ENCODE assay signal across 11 cellular contexts in the genomic region with DNA sequence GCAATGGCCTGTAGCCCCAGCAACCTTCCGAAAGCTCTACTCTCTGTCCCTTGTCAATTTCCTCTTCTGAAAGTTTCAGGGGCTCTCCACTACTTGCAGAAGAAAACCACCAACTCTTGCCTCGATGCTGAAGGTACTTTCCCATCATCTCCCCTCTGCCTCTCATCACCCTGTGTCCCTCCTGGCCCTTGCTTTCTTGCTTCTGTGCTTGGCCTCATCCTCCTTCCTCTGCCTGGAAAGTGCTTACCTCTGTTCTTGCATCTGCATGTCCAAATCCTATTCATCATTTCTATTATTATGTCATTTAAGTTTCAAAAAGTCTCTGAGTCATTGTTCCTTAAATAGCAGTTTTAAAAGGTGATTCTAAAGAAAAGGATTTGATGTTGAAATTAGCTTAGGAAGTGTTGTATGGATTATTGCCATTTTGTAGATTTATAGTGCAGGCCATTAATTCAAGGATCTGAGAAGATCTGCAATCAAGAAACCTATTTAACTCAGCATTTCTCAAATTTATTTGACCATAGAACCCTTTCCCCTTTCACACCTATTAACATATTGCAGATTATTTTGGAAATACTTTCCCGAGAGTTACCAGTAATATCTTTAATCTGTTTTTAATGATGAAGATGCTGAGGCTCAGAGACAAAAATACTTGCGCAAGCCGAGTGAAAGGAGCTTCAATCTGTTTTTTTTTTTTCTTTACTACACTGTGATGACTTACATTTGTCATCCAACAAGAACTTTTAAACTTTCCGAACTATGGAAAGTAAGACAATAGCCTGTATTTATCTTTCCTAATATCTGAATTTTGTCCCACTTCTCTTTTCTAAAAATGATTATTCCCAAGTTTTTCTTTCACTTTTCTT. TPM values are rescaled to one million over a fixed set of nuclear protein-coding genes. Genes with fewer than 3 reads are reported as not detected.
A peak's percentile ranks its signal among the peaks of the same experiment; 100 is the strongest.
DNase-seq lines count a peak whose midpoint lies in the region; ATAC-seq, FAIRE-seq and TF ChIP-seq lines count a peak whose summit lies in the region.
"Had no signal": no experiment of that assay in that cellular context is flagged by ENCODE, and none has a peak within 500 bp of the region (broad histone marks: within the 10 kb centered on the region; RNA-seq: fewer than 3 reads in every experiment).

No MANE protein-coding gene starts in this region.

- peaks cover 0 to 25% of the 10 kb centered on the region in 2 donors for H3K4me1 ChIP-seq in left lung

- H3K9me3 Mint-ChIP-seq in dendritic cell treated with granulocyte-macrophage colony-stimulating factor and Interleukin-4, amounts not matched to agents 40 ng/mL and 50 ng/mL, for 4 days = no peaks in the 10 kb centered on the region
- H3K9me3 Mint-ChIP-seq in HFFc6 = no peaks in the 10 kb centered on the region
- H3K9me3 Mint-ChIP-seq: activated T-cell treated with anti-CD3 and anti-CD28 coated beads, Interleukin-2, amount 50 U/mL, for 4 hours had no signal

- H3K27ac Mint-ChIP-seq in dendritic cell treated with granulocyte-macrophage colony-stimulating factor and Interleukin-4, amounts not matched to agents 40 ng/mL and 50 ng/mL, for 4 days = peak overlapping the region; percentile 3
- H3K27ac Mint-ChIP-seq in HFFc6 = no peak overlapping the region

- no peak overlapping the region for H3K27ac ChIP-seq in left lung

- no peaks in the 10 kb centered on the region for H3K36me3 Mint-ChIP-seq in dendritic cell treated with granulocyte-macrophage colony-stimulating factor and Interleukin-4, amounts not matched to agents 40 ng/mL and 50 ng/mL, for 4 days (ENCODE audit: low read depth)
- no peaks in the 10 kb centered on the region for H3K36me3 Mint-ChIP-seq in HFFc6 (ENCODE audit: low read depth)

- peak; percentile 88 for FAIRE-seq in GM18507 (lab: Jason Lieb, UNC)

- intact Hi-C loops in dendritic cell treated with granulocyte-macrophage colony-stimulating factor and Interleukin-4, amounts not matched to agents 40 ng/mL and 50 ng/mL, for 4 days (cut with micrococcal nuclease) = no loop called here
- intact Hi-C loops in left lung (cut with DNase I) = no loop called here

- H3K27me3 Mint-ChIP-seq in dendritic cell treated with granulocyte-macrophage colony-stimulating factor and Interleukin-4, amounts not matched to agents 40 ng/mL and 50 ng/mL, for 4 days = peaks cover 24% of the 10 kb centered on the region
- no peaks in the 10 kb centered on the region; the same call in 1 of the 2 replicates for H3K27me3 Mint-ChIP-seq in HFFc6 (ENCODE audit: insufficient read depth)

- no peaks in the 10 kb centered on the region for H3K9me3 ChIP-seq in left lung

- ATAC-seq in GM21381 (IDR thresholded peaks at IDR 0.05; ENCODE audit: unreplicated experiment) = peak; percentile 89
- peak; percentile 92 for ATAC-seq in HG03095 (IDR thresholded peaks at IDR 0.05; ENCODE audit: unreplicated experiment)
- ATAC-seq in left lung = no peak
- ATAC-seq: activated T-cell treated with anti-CD3 and anti-CD28 coated beads, Interleukin-2, amount 50 U/mL, for 4 hours had no signal

- no peak overlapping the region for H3K4me3 ChIP-seq in left lung

- no peaks in the 10 kb centered on the region for H3K36me3 ChIP-seq in left lung

- DNase-seq in GM18507 (ENCODE audit: extremely low spot score, insufficient read length, low read depth) = peak; percentile 9
- no peak for DNase-seq in A172 (ENCODE audit: low spot score)
- no peak for DNase-seq in left lung
- DNase-seq in HFFc6 = no peak
- no peak for DNase-seq in NCI-H1436 (lab: John Stamatoyannopoulos, UW)
- DNase-seq: activated T-cell treated with anti-CD3 and anti-CD28 coated beads, Interleukin-2, amount 50 U/mL, for 4 hours; cortex of kidney; NCI-H187 treated with DMSO at 0.1 percent for 48 hours had no signal

- no peak for TF ChIP-seq CTCF in left lung (IDR thresholded peaks at IDR 0.05)
- no peak for TF ChIP-seq CTCF in HFFc6 (IDR thresholded peaks at IDR 0.05)

- H3K4me1 Mint-ChIP-seq in dendritic cell treated with granulocyte-macrophage colony-stimulating factor and Interleukin-4, amounts not matched to agents 40 ng/mL and 50 ng/mL, for 4 days (ENCODE audit: low read depth) = peaks cover 19% of the 10 kb centered on the region
- peaks cover 42% of the 10 kb centered on the region for H3K4me1 Mint-ChIP-seq in HFFc6 (ENCODE audit: low read depth)

- no peaks in the 10 kb centered on the region for H3K27me3 ChIP-seq in left lung

- no peak overlapping the region for H3K4me3 Mint-ChIP-seq in dendritic cell treated with granulocyte-macrophage colony-stimulating factor and Interleukin-4, amounts not matched to agents 40 ng/mL and 50 ng/mL, for 4 days
- no peak overlapping the region for H3K4me3 Mint-ChIP-seq in HFFc6
- H3K4me3 Mint-ChIP-seq: activated T-cell treated with anti-CD3 and anti-CD28 coated beads, Interleukin-2, amount 50 U/mL, for 4 hours had no signal

RNA-seq across cellular contexts. Expression of a gene that starts 22.3 kb away (rescaled TPM):
- not detected in 2 replicates for total RNA-seq in A172 (2014; rRNA removed; shearing (Covaris generic))
- 1 to 10 TPM in 1 of 2 donors, under 1 TPM in 1; 0.64 to 1.9 TPM for total RNA-seq in left lung
- total RNA-seq in HFFc6 (2021; fragmentation: NEBNext Ultra II Directional; extraction: Animal tissue kit (Norgen Biotek cat#: 25700)) = under 1 TPM in 2 of 6 experiments, not detected in 4; 0.20 to 0.43 TPM
- total RNA-seq: activated T-cell treated with anti-CD3 and anti-CD28 coated beads, Interleukin-2, amount 50 U/mL, for 4 hours had no signal
